Comparison of ENCODE assay signal across 7 cellular contexts in the genomic region with DNA sequence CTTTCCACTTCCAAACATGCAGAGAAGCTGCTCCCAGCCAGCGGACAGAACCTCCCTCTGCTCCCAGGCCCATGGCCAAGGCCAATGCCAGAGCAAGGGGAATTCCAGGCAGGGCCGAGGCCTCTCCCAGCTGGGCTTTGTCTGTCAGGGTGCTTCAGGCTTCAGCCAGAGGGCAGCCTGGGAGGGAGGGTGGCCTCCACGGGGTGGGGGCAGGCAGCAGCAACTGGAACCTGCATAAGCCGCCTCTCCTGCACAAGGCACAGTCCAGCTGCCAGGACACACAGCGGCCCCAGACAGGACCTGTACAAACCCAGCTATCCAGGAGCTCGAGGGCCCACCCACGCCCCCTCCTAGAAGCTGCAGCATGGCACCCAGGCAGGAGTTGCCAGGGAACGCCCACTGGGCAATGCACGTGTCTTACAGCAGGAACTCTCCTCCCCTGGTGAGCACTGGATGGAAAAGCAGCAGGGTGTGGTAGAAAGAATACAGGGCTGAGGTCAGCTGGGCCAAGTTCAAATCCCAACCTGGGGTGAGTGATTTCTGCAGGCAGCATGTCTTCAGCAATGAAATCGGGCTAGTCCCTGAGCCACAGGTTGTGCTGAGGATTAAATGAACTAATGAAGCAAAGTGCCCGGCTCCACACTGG. TPM values are rescaled to one million over a fixed set of nuclear protein-coding genes. Genes with fewer than 3 reads are reported as not detected.
A peak's percentile ranks its signal among the peaks of the same experiment; 100 is the strongest.
DNase-seq lines count a peak whose midpoint lies in the region; ATAC-seq and TF ChIP-seq lines count a peak whose summit lies in the region.

No MANE protein-coding gene starts in this region.

- peak; percentile 77 to 78 for ATAC-seq in lower lobe of right lung
- ATAC-seq in GM21619 (IDR thresholded peaks at IDR 0.05; ENCODE audit: unreplicated experiment), result no peak

- 87% methylated on average over 11 of the region's 11 CpGs for WGBS in thymus

- no peaks in the 10 kb centered on the region for H4K20me1 ChIP-seq in OCI-LY1 (ENCODE audit: insufficient read depth, low read length)

- H3K4me2 ChIP-seq in OCI-LY1 (ENCODE audit: low read length), result peak overlapping the region; percentile 76; the same call in 1 of the 2 replicates

- H3K4me3 ChIP-seq in OCI-LY1 (ENCODE audit: low read depth, low read length, poor library complexity, severe bottlenecking) (no peak overlapping the region), coronary artery (peak overlapping the region; percentile 1), lower lobe of right lung (peak overlapping the region; percentile 2), thymus (ENCODE audit: low read length) (no peak overlapping the region)

- H3K9ac ChIP-seq in OCI-LY1 (ENCODE audit: low read length), result no peak overlapping the region; the same call in 1 of the 2 replicates

- intact Hi-C loops in lower lobe of right lung (cut with DNase I), result no loop called here

- H3K9me3 ChIP-seq in OCI-LY1 (ENCODE audit: low read length) (no peaks in the 10 kb centered on the region), lower lobe of right lung (no peaks in the 10 kb centered on the region), thymus (ENCODE audit: control insufficient read depth) (no peaks in the 10 kb centered on the region)

- H3F3A ChIP-seq in OCI-LY1 (ENCODE audit: insufficient read depth, low read length), result no peaks in the 10 kb centered on the region

- H3K27me3 ChIP-seq in OCI-LY1 (ENCODE audit: insufficient read depth, low read length) (no peaks in the 10 kb centered on the region), lower lobe of right lung (ENCODE audit: low read depth) (no peaks in the 10 kb centered on the region), thymus (ENCODE audit: control insufficient read depth, insufficient read depth) (no peaks in the 10 kb centered on the region)

- H3K4me1 ChIP-seq in OCI-LY1 (ENCODE audit: insufficient read depth, low read length, severe bottlenecking), result peaks cover 93% of the 10 kb centered on the region
- peaks cover 100% of the 10 kb centered on the region for H3K4me1 ChIP-seq in lower lobe of right lung
- peaks cover 76% of the 10 kb centered on the region for H3K4me1 ChIP-seq in thymus (ENCODE audit: control insufficient read depth, insufficient read depth, low read length)

- no peak overlapping the region for H2AFZ ChIP-seq in OCI-LY1 (ENCODE audit: low read length)

- peak; percentile 91 for DNase-seq in coronary artery (ENCODE audit: low spot score)
- DNase-seq in lower lobe of right lung, result peak; percentile 86
- DNase-seq in epidermal melanocyte (ENCODE audit: insufficient read length, low spot score), result no peak
- DNase-seq in NCI-H1930 (lab: John Stamatoyannopoulos, UW), result no peak

- H3K27ac ChIP-seq in OCI-LY1 (ENCODE audit: low read depth, low read length, poor library complexity, severe bottlenecking) (peak overlapping the region; percentile 86), coronary artery (peak overlapping the region; percentile 3 to 75), lower lobe of right lung (peak overlapping the region; percentile 64), thymus (ENCODE audit: low read depth) (peak overlapping the region; percentile 55)

- H3K79me2 ChIP-seq in OCI-LY1 (ENCODE audit: insufficient read depth, low read length), result peaks cover 52% of the 10 kb centered on the region

- H3K9me2 ChIP-seq in OCI-LY1 (ENCODE audit: low read depth, low read length), result no peaks in the 10 kb centered on the region

- TF ChIP-seq CTCF in OCI-LY1 (IDR thresholded peaks at IDR 0.05; ENCODE audit: low read length) (no peak), coronary artery (IDR thresholded peaks at IDR 0.05) (no peak), lower lobe of right lung (IDR thresholded peaks at IDR 0.05) (no peak)

- H3K36me3 ChIP-seq in OCI-LY1 (ENCODE audit: insufficient read depth, low read length), result peaks cover 21% of the 10 kb centered on the region
- no peaks in the 10 kb centered on the region for H3K36me3 ChIP-seq in lower lobe of right lung
- H3K36me3 ChIP-seq in thymus (ENCODE audit: control insufficient read depth, insufficient read depth), result no peaks in the 10 kb centered on the region

RNA-seq across cellular contexts. Expression of gene FAM53B, which starts 7.6 kb away (rescaled TPM):
- 40.7 TPM for total RNA-seq in lower lobe of right lung
- polyA plus RNA-seq in thymus, result 46.2 TPM

RNA-seq across cellular contexts. Expression of gene EEF1AKMT2, which starts 55.1 kb away (rescaled TPM):
- total RNA-seq in lower lobe of right lung, result 14.1 TPM
- polyA plus RNA-seq in thymus, result 27.3 TPM

Comparison
In these comparisons a context has a peak if more than half of its experiments do, and no peak if none do; other contexts are left out.
1. H3K4me3 ChIP-seq: peak in coronary artery (single experiment) and lower lobe of right lung (single experiment); none in OCI-LY1 (single experiment) and thymus (single experiment).
2. DNase-seq: peak in coronary artery (single experiment) and lower lobe of right lung (single experiment); none in epidermal melanocyte (single experiment) and NCI-H1930 (0 of 2).
3. Peak in every context shown above with its lines, with median percentiles within 50 percentile points of each other: H3K27ac ChIP-seq.